Comparison of ENCODE assay signal across 21 cellular contexts in the genomic region with DNA sequence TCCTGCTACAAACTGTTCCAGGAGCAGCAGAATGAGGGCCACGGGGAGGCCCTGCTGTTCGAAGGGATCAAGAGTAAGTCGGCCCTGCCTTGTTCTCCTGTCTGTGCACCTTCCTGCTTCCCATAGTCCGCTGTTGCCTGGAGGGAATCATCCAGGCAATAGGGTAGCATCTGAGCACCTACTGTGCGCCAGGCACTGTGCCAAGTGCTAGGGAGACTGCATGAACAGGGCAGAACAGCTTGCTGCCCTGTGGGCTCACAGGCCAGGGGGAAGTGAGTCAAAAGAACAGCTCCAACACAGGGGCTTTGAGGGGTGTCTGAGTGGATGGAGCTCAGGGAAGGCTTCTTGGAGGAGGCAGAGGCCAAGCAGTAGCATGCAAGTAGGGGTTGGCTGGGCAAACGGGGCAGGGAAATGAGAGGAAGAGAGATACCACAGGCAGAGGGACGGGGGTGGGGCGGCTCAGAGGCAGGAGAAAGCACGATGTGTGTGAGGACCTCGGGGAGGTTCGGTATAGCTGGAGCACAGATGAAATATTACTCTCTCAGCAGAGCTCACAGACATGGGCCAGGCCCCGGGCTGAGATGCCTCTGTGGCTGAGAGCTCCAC. TPM values are rescaled to one million over a fixed set of nuclear protein-coding genes. Genes with fewer than 3 reads are reported as not detected.
DNase-seq lines count a peak whose midpoint lies in the region; ATAC-seq, FAIRE-seq and TF ChIP-seq lines count a peak whose summit lies in the region.
"Had no signal": no experiment of that assay in that cellular context is flagged by ENCODE, and none has a peak within 500 bp of the region (broad histone marks: within the 10 kb centered on the region; RNA-seq: fewer than 3 reads in every experiment).

No MANE protein-coding gene starts in this region.

- H4K8ac ChIP-seq in H1 (ENCODE audit: extremely low read depth, insufficient read depth, low read length) = 0 out of 2 replicates have a peak overlapping the region, but pooled peaks have one; percentile 1

- no peak overlapping the region for H2AK5ac ChIP-seq in H1 (ENCODE audit: low read depth, low read length)

- no peak for TF ChIP-seq RAD21 in H1 (IDR thresholded peaks at IDR 0.05 in 1 of 2, conservative IDR thresholded peaks at IDR 0.05 in 1 of 2; ENCODE audit: low read depth in 2 of 2, low read length in 2 of 2)

- no peaks in the 10 kb centered on the region for H3K27me3 ChIP-seq in H1 (replicated peaks in 1 of 4; ENCODE audit: control insufficient read depth in 3 of 4, extremely low read depth in 1 of 4, insufficient read depth in 3 of 4, low read length in 3 of 4)
- H3K27me3 ChIP-seq: ascending aorta, MG63, right atrium auricular region, testis had no signal

- H2BK12ac ChIP-seq in H1 (ENCODE audit: low read depth, low read length) = peak overlapping the region; percentile 68; the same call in 1 of the 2 replicates

- H3K23ac ChIP-seq in H1 (ENCODE audit: insufficient read length) = no peak overlapping the region

- POLR2A ChIA-PET in activated CD8-positive, alpha-beta T cell treated with anti-CD3 and anti-CD28 coated beads for 36 hours (lab: Charles Lee) = interaction anchor here (0.5 kb wide), 1 partner anchor 54 kb away, joined by 3 read pairs; no protein-coding TSS in a partner anchor
- POLR2A ChIA-PET in H1 (lab: Charles Lee; ENCODE audit: partially characterized antibody) = interaction anchor here (1.0 to 1.1 kb wide), 2 partner anchors 9 to 20 kb away, joined by 3 to 4 read pairs; no protein-coding TSS in a partner anchor

- H4K20me1 ChIP-seq in H1 (replicated peaks in 1 of 2; ENCODE audit: control insufficient read depth in 1 of 2, insufficient read depth in 2 of 2, low read length in 2 of 2) = no peaks in the 10 kb centered on the region

- TF ChIP-seq CTCF in activated CD8-positive, alpha-beta T cell treated with anti-CD3 and anti-CD28 coated beads for 36 hours (IDR thresholded peaks at IDR 0.05) = no peak
- no peak for TF ChIP-seq CTCF in H1 (IDR thresholded peaks at IDR 0.05; ENCODE audit: control extremely low read depth in 1 of 3, insufficient read depth in 1 of 3, low read depth in 1 of 3, low read length in 3 of 3)

- no peak overlapping the region for H4K91ac ChIP-seq in H1 (replicated peaks; ENCODE audit: insufficient read length, low read length)

- 78% methylated on average over 11 of the region's 12 CpGs; no CpG with 5 or more reads in 1 of the 2 experiments for WGBS in H1 (ENCODE audit: extremely low coverage in 1 of 2, insufficient coverage in 1 of 2, insufficient read length in 1 of 2, insufficient replicate concordance in 2 of 2, low coverage in 1 of 2, low lambda C conversion rate in 2 of 2, missing lambda C conversion rate in 1 of 2), 2 experiments

- peak; percentile 8 for DNase-seq in stimulated activated CD4-positive, alpha-beta T cell treated with anti-CD3 and anti-CD28 coated beads, Interleukin-12 subunit alpha, Interleukin-12 subunit beta, amount 100 ng/mL, for 4 hours
- DNase-seq in stimulated activated CD4-positive, alpha-beta T cell treated with anti-CD3 and anti-CD28 coated beads, Interleukin-2, amount 100 ng/mL, for 48 hours = no peak
- peak; percentile 33 for DNase-seq in activated CD8-positive, alpha-beta T cell treated with anti-CD3 and anti-CD28 coated beads for 36 hours
- DNase-seq in H1 (ENCODE audit: low read depth in 1 of 2, low spot score in 2 of 2) (no peak), GM03348 (ENCODE audit: low spot score) (no peak), ecto neural progenitor cell (ENCODE audit: low spot score) (no peak)
- DNase-seq: kidney glomerular epithelial cell, mesenchymal stem cell, MG63, NCI-H187 treated with DMSO at 0.1 percent for 48 hours, NCI-H446 treated with DMSO at 0.1 percent for 48 hours, T-helper 1 cell, testis had no signal

- H3K14ac ChIP-seq in H1 (ENCODE audit: insufficient read length) = no peak overlapping the region

- CTCF ChIA-PET in activated CD8-positive, alpha-beta T cell treated with anti-CD3 and anti-CD28 coated beads for 36 hours (lab: Charles Lee) = interaction anchor here (1.0 to 1.2 kb wide), 2 partner anchors 11 to 20 kb away, joined by 3 to 6 read pairs; no protein-coding TSS in a partner anchor
- CTCF ChIA-PET in H1 (lab: Charles Lee; ENCODE audit: partially characterized antibody) = interaction anchor here (0.6 to 4.2 kb wide), 15 partner anchors 9 to 294 kb away, joined by 3 to 25 read pairs (median 3); a partner anchor contains a TSS

- H3K4ac ChIP-seq in H1 (replicated peaks; ENCODE audit: insufficient read length, low read depth, low read length) = no peak overlapping the region

- H3K9me3 ChIP-seq in H1 (ENCODE audit: insufficient read depth in 2 of 2, low read depth in 1 of 2, low read length in 1 of 2) = no peaks in the 10 kb centered on the region
- H3K9me3 ChIP-seq: ascending aorta, MG63, right atrium auricular region, testis had no signal

- H3K27ac ChIP-seq in H1 (ENCODE audit: low read depth, low read length) = no peak overlapping the region
- H3K27ac ChIP-seq: ascending aorta, right atrium auricular region, testis had no signal

- peak overlapping the region; percentile 40; the same call in 1 of the 2 replicates for H2BK20ac ChIP-seq in H1 (ENCODE audit: low read length)

- no peak overlapping the region for H4K5ac ChIP-seq in H1 (ENCODE audit: insufficient read length, low read depth, low read length)

- H3K27ac Mint-ChIP-seq in activated CD8-positive, alpha-beta T cell treated with anti-CD3 and anti-CD28 coated beads for 36 hours = peak overlapping the region; percentile 77
- H3K27ac Mint-ChIP-seq in stimulated activated naive CD8-positive, alpha-beta T cell treated with anti-CD3 and anti-CD28 coated beads, Interleukin-15, Interleukin-2, amounts not matched to agents 100 ng/mL and 50 ng/mL, for 24 hours = peak overlapping the region; percentile 82

- H2AFZ ChIP-seq in H1 (ENCODE audit: low read length) = 0 out of 2 replicates have a peak overlapping the region, but pooled peaks have one; percentile 54

- ATAC-seq in activated CD8-positive, alpha-beta T cell treated with anti-CD3 and anti-CD28 coated beads for 36 hours = peak; percentile 50
- ATAC-seq in GM19395 (IDR thresholded peaks at IDR 0.05; ENCODE audit: unreplicated experiment) = no peak
- ATAC-seq: Right ventricle myocardium inferior had no signal

- H3K27me3 Mint-ChIP-seq in activated CD8-positive, alpha-beta T cell treated with anti-CD3 and anti-CD28 coated beads for 36 hours = no peaks in the 10 kb centered on the region
- no peaks in the 10 kb centered on the region for H3K27me3 Mint-ChIP-seq in stimulated activated naive CD8-positive, alpha-beta T cell treated with anti-CD3 and anti-CD28 coated beads, Interleukin-15, Interleukin-2, amounts not matched to agents 100 ng/mL and 50 ng/mL, for 24 hours

- FAIRE-seq in H1 (lab: Jason Lieb, UNC) = no peak

- no peak overlapping the region for H3K56ac ChIP-seq in H1 (replicated peaks; ENCODE audit: insufficient read length, low read depth, low read length)

- no peak overlapping the region for H2BK15ac ChIP-seq in H1 (ENCODE audit: low read length)

- no peak overlapping the region; the same call in 1 of the 2 replicates for H2BK5ac ChIP-seq in H1 (ENCODE audit: low read depth, low read length)

- no peaks in the 10 kb centered on the region for H3K79me1 ChIP-seq in H1 (ENCODE audit: low read depth, low read length)

- H2BK120ac ChIP-seq in H1 (replicated peaks; ENCODE audit: low read depth, low read length) = no peak overlapping the region

- no peaks in the 10 kb centered on the region for H3K36me3 ChIP-seq in H1 (ENCODE audit: control insufficient read depth in 2 of 4, insufficient read depth in 4 of 4, low read length in 3 of 4)
- H3K36me3 ChIP-seq: ascending aorta, MG63, right atrium auricular region had no signal

- peaks cover 12% of the 10 kb centered on the region for H3K4me1 Mint-ChIP-seq in activated CD8-positive, alpha-beta T cell treated with anti-CD3 and anti-CD28 coated beads for 36 hours (ENCODE audit: low read depth)
- peaks cover 14% of the 10 kb centered on the region for H3K4me1 Mint-ChIP-seq in stimulated activated naive CD8-positive, alpha-beta T cell treated with anti-CD3 and anti-CD28 coated beads, Interleukin-15, Interleukin-2, amounts not matched to agents 100 ng/mL and 50 ng/mL, for 24 hours (ENCODE audit: low read depth)
- H3K4me1 Mint-ChIP-seq: neural crest cell had no signal

- no peak overlapping the region for H3K4me2 ChIP-seq in H1 (ENCODE audit: insufficient read depth in 1 of 2, low read depth in 2 of 2, low read length in 2 of 2)

- no peak for TF ChIP-seq EP300 in H1 (IDR thresholded peaks at IDR 0.05; ENCODE audit: borderline replicate concordance in 1 of 2, low read depth in 2 of 2, low read length in 2 of 2)

- no peak overlapping the region for H3K4me3 ChIP-seq in H1 (ENCODE audit: extremely low read depth in 1 of 4, insufficient read depth in 2 of 4, low read depth in 3 of 4, low read length in 4 of 4)
- H3K4me3 ChIP-seq: ascending aorta, MG63, right atrium auricular region, testis had no signal

- H3K23me2 ChIP-seq in H1 (ENCODE audit: low read depth, low read length) = no peaks in the 10 kb centered on the region

- no peaks in the 10 kb centered on the region for H3K36me3 Mint-ChIP-seq in activated CD8-positive, alpha-beta T cell treated with anti-CD3 and anti-CD28 coated beads for 36 hours (ENCODE audit: low read depth)
- H3K36me3 Mint-ChIP-seq in stimulated activated naive CD8-positive, alpha-beta T cell treated with anti-CD3 and anti-CD28 coated beads, Interleukin-15, Interleukin-2, amounts not matched to agents 100 ng/mL and 50 ng/mL, for 24 hours (ENCODE audit: low read depth) = no peaks in the 10 kb centered on the region

- H3K4me1 ChIP-seq in H1 (replicated peaks in 1 of 4; ENCODE audit: control insufficient read depth in 3 of 4, insufficient read depth in 4 of 4, low read length in 3 of 4) = peaks cover 0 to 2% (median 1%) of the 10 kb centered on the region in 4 experiments; a peak in 1 of 7 replicates
- H3K4me1 ChIP-seq: ascending aorta, right atrium auricular region, testis had no signal

- TF ChIP-seq POLR2A in H1 (IDR thresholded peaks at IDR 0.05; ENCODE audit: control extremely low read depth in 1 of 2, low read depth in 2 of 2, low read length in 2 of 2) = no peak

- no peaks in the 10 kb centered on the region for H3K79me2 ChIP-seq in H1 (ENCODE audit: control insufficient read depth in 1 of 2, insufficient read depth in 2 of 2, low read length in 2 of 2)

- H3K9me3 Mint-ChIP-seq in activated CD8-positive, alpha-beta T cell treated with anti-CD3 and anti-CD28 coated beads for 36 hours = no peaks in the 10 kb centered on the region
- no peaks in the 10 kb centered on the region for H3K9me3 Mint-ChIP-seq in stimulated activated naive CD8-positive, alpha-beta T cell treated with anti-CD3 and anti-CD28 coated beads, Interleukin-15, Interleukin-2, amounts not matched to agents 100 ng/mL and 50 ng/mL, for 24 hours
- H3K9me3 Mint-ChIP-seq: neural crest cell had no signal

- no peak overlapping the region for H3K9ac ChIP-seq in H1 (replicated peaks in 1 of 4; ENCODE audit: extremely low read depth in 1 of 4, low read depth in 3 of 4, low read length in 3 of 4)

- no peak overlapping the region for H3K18ac ChIP-seq in H1 (ENCODE audit: extremely low read depth, low read length)

- peak overlapping the region; percentile 48 for H3K4me3 Mint-ChIP-seq in activated CD8-positive, alpha-beta T cell treated with anti-CD3 and anti-CD28 coated beads for 36 hours
- peak overlapping the region; percentile 76 for H3K4me3 Mint-ChIP-seq in stimulated activated naive CD8-positive, alpha-beta T cell treated with anti-CD3 and anti-CD28 coated beads, Interleukin-15, Interleukin-2, amounts not matched to agents 100 ng/mL and 50 ng/mL, for 24 hours
- H3K4me3 Mint-ChIP-seq: neural crest cell had no signal

- intact Hi-C loops in activated CD8-positive, alpha-beta T cell treated with anti-CD3 and anti-CD28 coated beads for 36 hours (cut with micrococcal nuclease) = no loop called here

RNA-seq across cellular contexts. Expression of a gene that starts 15.5 kb away (rescaled TPM):
- total RNA-seq in activated CD8-positive, alpha-beta T cell treated with anti-CD3 and anti-CD28 coated beads for 36 hours = not detected
- total RNA-seq in H1 (2021; fragmentation: NEBNext Ultra II Directional; extraction: Animal tissue kit (Norgen Biotek cat#: 25700)) = not detected in 2 replicates
- not detected in 2 replicates for polyA plus RNA-seq in H1 (2011; rRNA removed)
- not detected for polyA plus RNA-seq in H1 (2011; cell fraction: cytosol; rRNA removed)
- not detected for polyA plus RNA-seq in H1 (2011; cell fraction: nucleus; rRNA removed)
- polyA plus RNA-seq in H1 (2012, experiment 1 of 2) = not detected in 4 replicates
- polyA plus RNA-seq in H1 (2012, experiment 2 of 2) = not detected
- polyA plus RNA-seq in H1 (2013, experiment 1 of 2) = not detected
- polyA plus RNA-seq in H1 (2013, experiment 2 of 2) = not detected
- not detected in 2 replicates for polyA minus RNA-seq in H1 (2011; rRNA and poly(A)+ RNA removed)
- polyA minus RNA-seq in H1 (2011; cell fraction: cytosol; rRNA and poly(A)+ RNA removed) = not detected
- not detected for polyA minus RNA-seq in H1 (2011; cell fraction: nucleus; rRNA and poly(A)+ RNA removed)
- total RNA-seq: ascending aorta, cerebellum, neural crest cell, right atrium auricular region, Right ventricle myocardium inferior, testis had no signal
- polyA plus RNA-seq: AG04450 had no signal

RNA-seq across cellular contexts. Expression of a gene that starts 48.5 kb away (rescaled TPM):
- total RNA-seq in activated CD8-positive, alpha-beta T cell treated with anti-CD3 and anti-CD28 coated beads for 36 hours = 1 to 10 TPM; 1.6 to 1.8 TPM
- not detected in 2 replicates for total RNA-seq in H1 (2021; fragmentation: NEBNext Ultra II Directional; extraction: Animal tissue kit (Norgen Biotek cat#: 25700))
- polyA plus RNA-seq in H1 (2011; rRNA removed) = 0.17 and 0.29 TPM in 2 replicates
- polyA plus RNA-seq in H1 (2011; cell fraction: cytosol; rRNA removed) = 0.18 TPM
- polyA plus RNA-seq in H1 (2011; cell fraction: nucleus; rRNA removed) = 0.11 TPM
- 0.06 to 0.25 TPM (median 0.20 TPM) in 3 of 4 replicates, not detected in the other for polyA plus RNA-seq in H1 (2012, experiment 1 of 2)
- 0.07 TPM for polyA plus RNA-seq in H1 (2012, experiment 2 of 2)
- polyA plus RNA-seq in H1 (2013, experiment 1 of 2) = 0.39 TPM
- 0.29 TPM for polyA plus RNA-seq in H1 (2013, experiment 2 of 2)
- polyA minus RNA-seq in H1 (2011; rRNA and poly(A)+ RNA removed) = 0.41 TPM in 1 of 2 replicates, not detected in the other
- polyA minus RNA-seq in H1 (2011; cell fraction: cytosol; rRNA and poly(A)+ RNA removed) = not detected
- not detected for polyA minus RNA-seq in H1 (2011; cell fraction: nucleus; rRNA and poly(A)+ RNA removed)
- total RNA-seq: ascending aorta, neural crest cell had no signal
- polyA plus RNA-seq: AG04450 had no signal

Comparison
In these comparisons a context has a peak if more than half of its experiments do, and no peak if none do; other contexts are left out.
1. DNase-seq: peak in stimulated activated CD4-positive, alpha-beta T cell treated with anti-CD3 and anti-CD28 coated beads, Interleukin-12 subunit alpha, Interleukin-12 subunit beta, amount 100 ng/mL, for 4 hours (single experiment) and activated CD8-positive, alpha-beta T cell treated with anti-CD3 and anti-CD28 coated beads for 36 hours (single experiment); none in stimulated activated CD4-positive, alpha-beta T cell treated with anti-CD3 and anti-CD28 coated beads, Interleukin-2, amount 100 ng/mL, for 48 hours (0 of 2), H1 (0 of 2), GM03348 (single experiment) and ecto neural progenitor cell (single experiment).